8 cellular contexts compared by ENCODE assay signal in genomic region chr6:7108196-7108963, GRCh38. TPM values are rescaled to one million over a fixed set of nuclear protein-coding genes. Genes with fewer than 3 reads are reported as not detected.
DNase-seq lines count a peak whose midpoint lies in the region; ATAC-seq and TF ChIP-seq lines count a peak whose summit lies in the region.

No MANE protein-coding gene starts in this region.

- no peak for ATAC-seq in HG02763 (IDR thresholded peaks at IDR 0.05; ENCODE audit: unreplicated experiment)

- 0 to 1% (median 1%) methylated on average over 71 to 94 of the region's 94 CpGs for WGBS in adipose tissue, 3 donors

- no peak for TF ChIP-seq CTCF in HFF-Myc (IDR thresholded peaks at IDR 0.05; ENCODE audit: low read depth, low read length, missing control alignments)
- TF ChIP-seq CTCF in right atrium auricular region (IDR thresholded peaks at IDR 0.05) = no peak
- TF ChIP-seq CTCF in retinal pigment epithelial cell (conservative IDR thresholded peaks at IDR 0.05; ENCODE audit: low read depth, low read length) = no peak

- H3K27ac ChIP-seq in SJSA1 (peak overlapping the region; percentile 69), adipose tissue (ENCODE audit: low read depth, low read length) (peak overlapping the region; percentile 84), right atrium auricular region (peak overlapping the region; percentile 97 to 98)

- H3K4me1 ChIP-seq in SJSA1 (replicated peaks) = peaks cover 17% of the 10 kb centered on the region
- H3K4me1 ChIP-seq in right atrium auricular region = peaks cover 0 to 48% of the 10 kb centered on the region in 2 donors

- no peaks in the 10 kb centered on the region for H3K9me3 ChIP-seq in SJSA1 (replicated peaks)
- H3K9me3 ChIP-seq in right atrium auricular region = no peaks in the 10 kb centered on the region

- H3K27me3 ChIP-seq in SJSA1 (replicated peaks) = no peaks in the 10 kb centered on the region
- H3K27me3 ChIP-seq in right atrium auricular region = no peaks in the 10 kb centered on the region

- DNase-seq in DMS53 (lab: John Stamatoyannopoulos, UW) (peak; percentile 76), HFF-Myc (ENCODE audit: extremely low read depth, low read depth) (no peak), SJSA1 (ENCODE audit: low read depth in 1 of 2, low spot score in 2 of 2) (peak; percentile 55 to 57), right atrium auricular region (ENCODE audit: low spot score) (no peak), retinal pigment epithelial cell (ENCODE audit: low read depth) (no peak), NCI-H774 (lab: John Stamatoyannopoulos, UW) (no peak)

- H3K36me3 ChIP-seq in SJSA1 (peaks cover 12% of the 10 kb centered on the region), right atrium auricular region (no peaks in the 10 kb centered on the region)

- H3K4me3 ChIP-seq in HFF-Myc (replicated peaks; ENCODE audit: low read depth, low read length) = peak overlapping the region; percentile 97
- H3K4me3 ChIP-seq in SJSA1 = peak overlapping the region; percentile 87
- H3K4me3 ChIP-seq in right atrium auricular region = peak overlapping the region; percentile 90 to 98
- peak overlapping the region; percentile 94 for H3K4me3 ChIP-seq in retinal pigment epithelial cell (ENCODE audit: low read length)

RNA-seq across cellular contexts. Expression of gene RREB1, which starts 0.6 kb away (rescaled TPM):
- 7.1 and 16.9 TPM in 2 replicates for total RNA-seq in SJSA1 (2014; rRNA removed; shearing (Covaris generic))
- polyA plus RNA-seq in adipose tissue = 10 to 100 TPM in 1 of 3 donors, 1 to 10 TPM in 2; 6.2 to 14.5 (median 9.6) TPM
- 10 to 100 TPM; 25.5 to 30.3 TPM for total RNA-seq in right atrium auricular region

Comparison
In these comparisons a context has a peak if more than half of its experiments do, and no peak if none do; other contexts are left out.
1. DNase-seq: peak in DMS53 (single experiment) and SJSA1 (2 of 2); none in HFF-Myc (single experiment), right atrium auricular region (single experiment), retinal pigment epithelial cell (single experiment) and NCI-H774 (single experiment).
2. Peak in every context shown above with its lines, with median percentiles within 50 percentile points of each other: H3K4me3 ChIP-seq and H3K27ac ChIP-seq.